In genomic region chr6:83966539-83966938, GRCh38 we compare ENCODE assay signal across 1 cellular context.
TF ChIP-seq lines count a peak whose summit lies in the region.

No MANE protein-coding gene starts in this region.

TF ChIP-seq in HEK293, 187 proteins besides CTCF, POLR2A, EP300 and RAD21 (continued from another document):
- TF ChIP-seq, protein P1, sequence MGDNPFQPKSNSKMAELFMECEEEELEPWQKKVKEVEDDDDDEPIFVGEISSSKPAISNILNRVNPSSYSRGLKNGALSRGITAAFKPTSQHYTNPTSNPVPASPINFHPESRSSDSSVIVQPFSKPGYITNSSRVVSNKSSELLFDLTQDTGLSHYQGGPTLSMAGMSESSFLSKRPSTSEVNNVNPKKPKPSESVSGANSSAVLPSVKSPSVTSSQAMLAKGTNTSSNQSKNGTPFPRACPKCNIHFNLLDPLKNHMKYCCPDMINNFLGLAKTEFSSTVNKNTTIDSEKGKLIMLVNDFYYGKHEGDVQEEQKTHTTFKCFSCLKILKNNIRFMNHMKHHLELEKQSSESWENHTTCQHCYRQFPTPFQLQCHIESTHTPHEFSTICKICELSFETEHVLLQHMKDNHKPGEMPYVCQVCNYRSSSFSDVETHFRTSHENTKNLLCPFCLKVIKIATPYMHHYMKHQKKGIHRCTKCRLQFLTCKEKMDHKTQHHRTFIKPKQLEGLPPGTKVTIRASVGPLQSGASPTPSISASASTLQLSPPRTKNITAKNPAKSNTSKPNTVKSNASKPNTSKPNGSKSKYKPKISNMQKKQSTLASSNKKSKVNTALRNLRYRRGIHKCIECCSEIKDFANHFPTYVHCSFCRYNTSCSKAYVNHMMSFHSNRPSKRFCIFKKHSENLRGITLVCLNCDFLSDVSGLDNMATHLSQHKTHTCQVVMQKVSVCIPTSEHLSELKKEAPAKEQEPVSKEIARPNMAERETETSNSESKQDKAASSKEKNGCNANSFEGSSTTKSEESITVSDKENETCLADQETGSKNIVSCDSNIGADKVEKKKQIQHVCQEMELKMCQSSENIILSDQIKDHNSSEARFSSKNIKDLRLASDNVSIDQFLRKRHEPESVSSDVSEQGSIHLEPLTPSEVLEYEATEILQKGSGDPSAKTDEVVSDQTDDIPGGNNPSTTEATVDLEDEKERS (tag by site-specific recombination; IDR thresholded peaks at IDR 0.05): 0 out of 2 replicates have a peak, but pooled peaks have one; percentile 15
